In genomic region chr1:36080236-36080635, GRCh38 we compare ENCODE assay signal across 16 cellular contexts. TPM values are rescaled to one million over a fixed set of nuclear protein-coding genes. Genes with fewer than 3 reads are reported as not detected.
DNase-seq lines count a peak whose midpoint lies in the region; ATAC-seq and TF ChIP-seq lines count a peak whose summit lies in the region.
"Had no signal": no experiment of that assay in that cellular context is flagged by ENCODE, and none has a peak within 500 bp of the region (broad histone marks: within the 10 kb centered on the region; RNA-seq: fewer than 3 reads in every experiment).

No MANE protein-coding gene starts in this region.

- H3K79me1 ChIP-seq in IMR-90 (ENCODE audit: low read depth in 1 of 2, low read length in 2 of 2) (no peaks in the 10 kb centered on the region), trophoblast cell (ENCODE audit: low read length) (peaks cover 2% of the 10 kb centered on the region)

- H2BK120ac ChIP-seq in IMR-90 (ENCODE audit: low read depth, low read length) (no peak overlapping the region), trophoblast cell (ENCODE audit: insufficient read depth, low read length, poor library complexity) (no peak overlapping the region)

- H3K79me2 ChIP-seq in PC-9 (ENCODE audit: low read depth) (no peaks in the 10 kb centered on the region), trophoblast cell (ENCODE audit: control insufficient read depth, insufficient read depth, low read length, poor library complexity) (no peaks in the 10 kb centered on the region)

- no peak overlapping the region for H2BK5ac ChIP-seq in IMR-90 (ENCODE audit: low read depth, low read length, poor library complexity, severe bottlenecking)
- H2BK5ac ChIP-seq in trophoblast cell (ENCODE audit: low read depth, low read length, poor library complexity), result no peak overlapping the region

- no TSS peak for BruUV-seq in IMR-90 (replicated peaks; lab: Mats Ljungman, UMichigan)
- BruUV-seq in PC-9 (replicated peaks; lab: Mats Ljungman, UMichigan), result TSS peak; percentile 36

- H2BK20ac ChIP-seq in IMR-90 (ENCODE audit: low read depth, low read length), result no peak overlapping the region

- H3K4ac ChIP-seq in IMR-90 (ENCODE audit: low read depth, low read length) (no peak overlapping the region), trophoblast cell (ENCODE audit: low read depth, low read length) (no peak overlapping the region)

- H3K18ac ChIP-seq in IMR-90 (ENCODE audit: low read depth, low read length) (no peak overlapping the region), trophoblast cell (ENCODE audit: low read length) (no peak overlapping the region)

- dilution Hi-C loops in IMR-90 (cut with HindIII; ENCODE audit: low sequenced_read_pairs, unreplicated experiment), result no loop called here

- H3K27me3 ChIP-seq in IMR-90 (ENCODE audit: control insufficient read depth, insufficient read depth, low read length), result no peaks in the 10 kb centered on the region; the same call in 1 of the 2 replicates
- no peaks in the 10 kb centered on the region for H3K27me3 ChIP-seq in PC-9 (ENCODE audit: insufficient read depth, low read depth)
- peaks cover 0 to 25% (median 3%) of the 10 kb centered on the region in 4 donors for H3K27me3 ChIP-seq in esophagus muscularis mucosa
- H3K27me3 ChIP-seq in trophoblast cell (ENCODE audit: insufficient read depth, low read length), result no peaks in the 10 kb centered on the region
- H3K27me3 ChIP-seq in transverse colon, result peaks cover 17% of the 10 kb centered on the region
- H3K27me3 ChIP-seq: BE2C had no signal

- H4K20me1 ChIP-seq in IMR-90 (ENCODE audit: insufficient read depth, low read length) (no peaks in the 10 kb centered on the region), PC-9 (ENCODE audit: insufficient read depth) (no peaks in the 10 kb centered on the region)

- H3K9ac ChIP-seq in IMR-90 (ENCODE audit: low read depth, low read length) (no peak overlapping the region), trophoblast cell (ENCODE audit: low read length) (no peak overlapping the region)

- DNase-seq in IMR-90, result peak; percentile 16
- no peak for DNase-seq in PC-9
- peak; percentile 24 for DNase-seq in esophagus muscularis mucosa (ENCODE audit: extremely low spot score)
- peak; percentile 30 to 66 for DNase-seq in trophoblast cell
- DNase-seq in transverse colon, result no peak
- no peak for DNase-seq in lower leg skin (ENCODE audit: low spot score in 2 of 2)
- DNase-seq: BE2C; CD4-positive, alpha-beta memory T cell; DMS79; H9 had no signal

- H2AFZ ChIP-seq in IMR-90 (replicated peaks; ENCODE audit: low read length, poor library complexity) (no peak overlapping the region), PC-9 (peak overlapping the region; percentile 2; the same call in 1 of the 2 replicates), trophoblast cell (ENCODE audit: insufficient read depth, low read length, poor library complexity) (no peak overlapping the region)
- H2AFZ ChIP-seq: GM23338 had no signal

- no peaks in the 10 kb centered on the region for H3K36me3 ChIP-seq in IMR-90 (ENCODE audit: control insufficient read depth, insufficient read depth, low read length)
- H3K36me3 ChIP-seq in PC-9 (ENCODE audit: low read depth), result no peaks in the 10 kb centered on the region
- no peaks in the 10 kb centered on the region for H3K36me3 ChIP-seq in esophagus muscularis mucosa
- H3K36me3 ChIP-seq in trophoblast cell (ENCODE audit: control insufficient read depth in 1 of 2, insufficient read depth in 2 of 2, low read length in 2 of 2), result no peaks in the 10 kb centered on the region
- H3K36me3 ChIP-seq in transverse colon, result no peaks in the 10 kb centered on the region
- H3K36me3 ChIP-seq: BE2C had no signal

- ATAC-seq in IMR-90 (ENCODE audit: low read depth) (peak; percentile 22; the same call in 1 of the 2 replicates), HG03571 (IDR thresholded peaks at IDR 0.05; ENCODE audit: unreplicated experiment) (no peak)
- ATAC-seq: GM12878, GM23338, HepG2 had no signal

- in situ Hi-C loops in IMR-90 (cut with MboI; ENCODE audit: low sequenced_read_pairs), result no loop called here
- in situ Hi-C loops in transverse colon (cut with MboI; ENCODE audit: low pct_ligation_motif_present in 1 of 4, low pct_unique_long_range_greater_than_20kb in 1 of 4, low sequenced_read_pairs in 3 of 4), result no loop called here

- H4K12ac ChIP-seq in trophoblast cell (ENCODE audit: low read depth, low read length), result no peak overlapping the region

- H2AK5ac ChIP-seq in IMR-90 (ENCODE audit: low read depth, low read length) (no peak overlapping the region), trophoblast cell (ENCODE audit: low read length) (no peak overlapping the region)

- CTCF ChIA-PET in IMR-90 (lab: Yijun Ruan, JAX) (interaction anchor here (0.6 kb wide), 1 partner anchor 55 kb away, joined by 4 read pairs; no protein-coding TSS in a partner anchor), PC-9 (lab: Charles Lee) (interaction anchor here (0.6 kb wide), 1 partner anchor 69 kb away, joined by 6 read pairs; the partner anchor contains the start of gene TRAPPC3)

- no peak overlapping the region for H3K14ac ChIP-seq in IMR-90 (replicated peaks; ENCODE audit: low read depth, low read length)
- H3K14ac ChIP-seq in trophoblast cell (ENCODE audit: low read length), result no peak overlapping the region

- H3K56ac ChIP-seq in IMR-90 (ENCODE audit: extremely low read depth, insufficient read depth, low read length), result no peak overlapping the region

- no peak for TF ChIP-seq RAD21 in IMR-90 (IDR thresholded peaks at IDR 0.05; ENCODE audit: low read length)

- no peak overlapping the region for H3K23ac ChIP-seq in IMR-90 (ENCODE audit: low read depth, low read length)
- H3K23ac ChIP-seq in trophoblast cell (ENCODE audit: low read length), result no peak overlapping the region

- H3K9me2 ChIP-seq in PC-9 (ENCODE audit: insufficient read depth), result no peaks in the 10 kb centered on the region

- POLR2A ChIA-PET in IMR-90 (lab: Charles Lee; ENCODE audit: unreplicated experiment), result interaction anchor here (0.6 kb wide), 1 partner anchor 8 kb away, joined by 3 read pairs; no protein-coding TSS in a partner anchor
- POLR2A ChIA-PET in PC-9 (lab: Charles Lee; ENCODE audit: unreplicated experiment), result no interaction called here

- intact Hi-C loops in IMR-90 (cut with micrococcal nuclease), result loop anchor here (10.0 kb wide), 1 partner anchor 145 kb away; the partner anchor contains the start of gene AGO3
- intact Hi-C loops in PC-9 (cut with micrococcal nuclease; ENCODE audit: unreplicated experiment), result no loop called here
- intact Hi-C loops in esophagus muscularis mucosa (cut with DNase I), result no loop called here
- intact Hi-C loops in transverse colon (cut with DNase I; ENCODE audit: low total_unique reads), result no loop called here
- intact Hi-C loops in lower leg skin (cut with DNase I; ENCODE audit: low total_unique reads), result no loop called here

- no CpG with 5 or more reads among the region's 3 CpGs for WGBS in IMR-90 (ENCODE audit: extremely low coverage in 2 of 2, insufficient read length in 1 of 2), 2 experiments
- 46% methylated on average over 3 of the region's 3 CpGs for WGBS in esophagus muscularis mucosa
- no CpG with 5 or more reads among the region's 3 CpGs for WGBS in trophoblast cell (ENCODE audit: extremely low coverage, insufficient coverage, insufficient read length)
- WGBS in transverse colon (ENCODE audit: low coverage in 1 of 2), 2 donors, result 58 to 67% methylated on average over 3 of the region's 3 CpGs
- 40 to 50% methylated on average over 3 of the region's 3 CpGs for WGBS in lower leg skin, 2 donors

- no peak overlapping the region for H2BK12ac ChIP-seq in trophoblast cell (ENCODE audit: low read length)

- H4K5ac ChIP-seq in IMR-90 (ENCODE audit: low read depth, low read length), result no peak overlapping the region

- H3K4me2 ChIP-seq in IMR-90 (ENCODE audit: low read depth, low read length) (peak overlapping the region; percentile 66; the same call in 1 of the 2 replicates), PC-9 (peak overlapping the region; percentile 41), trophoblast cell (ENCODE audit: low read length) (no peak overlapping the region)
- H3K4me2 ChIP-seq: GM23338 had no signal

- H3K9me3 ChIP-seq in IMR-90 (ENCODE audit: control insufficient read depth, insufficient read depth, low read length), result no peaks in the 10 kb centered on the region
- H3K9me3 ChIP-seq in PC-9 (ENCODE audit: insufficient read depth, low read depth), result no peaks in the 10 kb centered on the region
- no peaks in the 10 kb centered on the region for H3K9me3 ChIP-seq in esophagus muscularis mucosa
- H3K9me3 ChIP-seq in trophoblast cell (ENCODE audit: insufficient read depth, low read depth, low read length), result no peaks in the 10 kb centered on the region
- no peaks in the 10 kb centered on the region for H3K9me3 ChIP-seq in transverse colon
- H3K9me3 ChIP-seq: BE2C had no signal

- H3K4me1 ChIP-seq in IMR-90 (ENCODE audit: control insufficient read depth, insufficient read depth, low read length), result no peaks in the 10 kb centered on the region
- H3K4me1 ChIP-seq in PC-9 (replicated peaks; ENCODE audit: insufficient read depth), result peaks cover 17% of the 10 kb centered on the region
- H3K4me1 ChIP-seq in esophagus muscularis mucosa, result peaks cover 11 to 17% (median 16%) of the 10 kb centered on the region in 4 donors
- peaks cover 0 to 4% of the 10 kb centered on the region in 2 experiments for H3K4me1 ChIP-seq in trophoblast cell (ENCODE audit: control insufficient read depth in 1 of 2, insufficient read depth in 2 of 2, low read length in 2 of 2)
- peaks cover 0 to 13% (median 9%) of the 10 kb centered on the region in 4 donors for H3K4me1 ChIP-seq in transverse colon
- H3K4me1 ChIP-seq: BE2C had no signal

- H2AK9ac ChIP-seq in IMR-90 (replicated peaks; ENCODE audit: low read depth, low read length, poor library complexity), result no peak overlapping the region

- H3K9me1 ChIP-seq in IMR-90 (ENCODE audit: insufficient read depth, low read length), result peaks cover 3% of the 10 kb centered on the region; the same call in 1 of the 2 replicates

- H4K8ac ChIP-seq in IMR-90 (ENCODE audit: low read depth in 2 of 2, low read length in 2 of 2) (no peak overlapping the region), trophoblast cell (ENCODE audit: low read depth, low read length) (no peak overlapping the region)

- H4K91ac ChIP-seq in IMR-90 (ENCODE audit: insufficient read depth, low read depth, low read length) (no peak overlapping the region), trophoblast cell (ENCODE audit: low read depth, low read length) (no peak overlapping the region)

- TF ChIP-seq EP300 in esophagus muscularis mucosa (IDR thresholded peaks at IDR 0.05), result no peak
- no peak for TF ChIP-seq EP300 in transverse colon (IDR thresholded peaks at IDR 0.05; ENCODE audit: low read depth)

- TF ChIP-seq CTCF in IMR-90 (conservative IDR thresholded peaks at IDR 0.05; ENCODE audit: low read depth, low read length) (no peak), PC-9 (conservative IDR thresholded peaks at IDR 0.05) (no peak), esophagus muscularis mucosa (IDR thresholded peaks at IDR 0.05) (no peak), transverse colon (IDR thresholded peaks at IDR 0.05) (no peak), lower leg skin (IDR thresholded peaks at IDR 0.05) (no peak)

- H3F3A ChIP-seq in PC-9 (ENCODE audit: insufficient read depth, low read depth), result peaks cover 18% of the 10 kb centered on the region; the same call in 1 of the 2 replicates

- H3K27ac ChIP-seq in IMR-90 (ENCODE audit: insufficient read depth, low read length) (no peak overlapping the region), PC-9 (peak overlapping the region; percentile 53), esophagus muscularis mucosa (replicated peaks in 1 of 4) (no peak overlapping the region), trophoblast cell (ENCODE audit: low read depth, low read length) (no peak overlapping the region), transverse colon (no peak overlapping the region)
- H3K27ac ChIP-seq: C4-2B had no signal

- H2BK15ac ChIP-seq in IMR-90 (ENCODE audit: low read depth, low read length), result no peak overlapping the region

- H3K4me3 ChIP-seq in IMR-90 (ENCODE audit: insufficient read depth, low read depth, low read length) (no peak overlapping the region), PC-9 (no peak overlapping the region), esophagus muscularis mucosa (no peak overlapping the region), trophoblast cell (ENCODE audit: low read depth, low read length) (no peak overlapping the region), transverse colon (no peak overlapping the region), lower leg skin (ENCODE audit: low read depth, poor library complexity, severe bottlenecking) (no peak overlapping the region)
- H3K4me3 ChIP-seq: GM12878, GM23338 had no signal

- TF ChIP-seq POLR2A in IMR-90 (IDR thresholded peaks at IDR 0.05; ENCODE audit: low read depth, low read length), result no peak
- TF ChIP-seq POLR2A in esophagus muscularis mucosa (IDR thresholded peaks at IDR 0.05; ENCODE audit: low read depth), result no peak
- TF ChIP-seq POLR2A in transverse colon (IDR thresholded peaks at IDR 0.05), result no peak
- no peak for TF ChIP-seq POLR2A in lower leg skin (IDR thresholded peaks at IDR 0.05)

RNA-seq across cellular contexts. Expression of gene TEKT2, which starts 3.7 kb away (rescaled TPM):
- total RNA-seq in IMR-90 (2012; rRNA removed) (0.18 TPM in 1 of 2 replicates, not detected in the other), PC-9 (2021) (1.1 TPM in 1 of 2 replicates, not detected in the other), esophagus muscularis mucosa (under 1 TPM in 1 of 4 donors, not detected in 3; 0.83 TPM), transverse colon (not detected), lower leg skin (under 1 TPM in 1 of 4 donors, not detected in 3; 0.38 TPM)
- polyA plus RNA-seq in IMR-90 (2012; rRNA removed), result 0.14 TPM in 1 of 2 replicates, not detected in the other
- 0.05 TPM in 1 of 2 replicates, not detected in the other for polyA plus RNA-seq in IMR-90 (2012; cell fraction: cytosol; rRNA removed)
- polyA plus RNA-seq in IMR-90 (2012; cell fraction: nucleus; rRNA removed; ENCODE audit: low replicate concordance), result 0.44 and 0.58 TPM in 2 replicates
- 0.36 and 0.49 TPM in 2 replicates for polyA plus RNA-seq in trophoblast cell (2013)
- total RNA-seq: CD4-positive, alpha-beta memory T cell; G401; GM12878 had no signal
- polyA plus RNA-seq: CD4-positive, alpha-beta memory T cell had no signal

RNA-seq across cellular contexts. Expression of gene ADPRS, which starts 8.5 kb away (rescaled TPM):
- total RNA-seq in IMR-90 (2012; rRNA removed), result 27.2 and 31.0 TPM in 2 replicates
- polyA plus RNA-seq in IMR-90 (2012; rRNA removed), result 37.1 and 37.2 TPM in 2 replicates
- 47.8 and 52.4 TPM in 2 replicates for polyA plus RNA-seq in IMR-90 (2012; cell fraction: cytosol; rRNA removed)
- 22.4 and 39.5 TPM in 2 replicates for polyA plus RNA-seq in IMR-90 (2012; cell fraction: nucleus; rRNA removed; ENCODE audit: low replicate concordance)
- total RNA-seq in PC-9 (2021), result 30.0 and 43.1 TPM in 2 replicates
- total RNA-seq in esophagus muscularis mucosa, result 10 to 100 TPM; 23.3 to 45.8 (median 40.8) TPM
- polyA plus RNA-seq in trophoblast cell (2013), result 14.7 and 16.2 TPM in 2 replicates
- total RNA-seq in transverse colon, result 10 to 100 TPM; 18.3 to 41.8 (median 28.6) TPM
- total RNA-seq in lower leg skin, result 100 to 1,000 TPM in 1 of 4 donors, 10 to 100 TPM in 3; 54.5 to 119 (median 71.2) TPM

RNA-seq across cellular contexts. Expression of gene COL8A2, which starts 44.8 kb away (rescaled TPM):
- total RNA-seq in IMR-90 (2012; rRNA removed) (0.54 and 0.56 TPM in 2 replicates), PC-9 (2021) (0.20 and 0.28 TPM in 2 replicates), esophagus muscularis mucosa (10 to 100 TPM; 20.7 to 57.4 (median 34.7) TPM), transverse colon (1 to 10 TPM; 1.2 to 5.4 (median 1.7) TPM), lower leg skin (1 to 10 TPM; 4.8 to 9.8 (median 7.6) TPM)
- 0.83 and 1.1 TPM in 2 replicates for polyA plus RNA-seq in IMR-90 (2012; rRNA removed)
- polyA plus RNA-seq in IMR-90 (2012; cell fraction: cytosol; rRNA removed), result 0.82 and 1.6 TPM in 2 replicates
- polyA plus RNA-seq in IMR-90 (2012; cell fraction: nucleus; rRNA removed; ENCODE audit: low replicate concordance), result 0.79 and 0.88 TPM in 2 replicates
- 0.25 and 0.27 TPM in 2 replicates for polyA plus RNA-seq in trophoblast cell (2013)
- total RNA-seq: GM12878 had no signal
- polyA plus RNA-seq: CD4-positive, alpha-beta memory T cell had no signal

Comparison
In these comparisons a context has a peak if more than half of its experiments do, and no peak if none do; other contexts are left out.
1. DNase-seq: peak in IMR-90 (single experiment), esophagus muscularis mucosa (single experiment) and trophoblast cell (2 of 2); none in PC-9 (0 of 2), transverse colon (single experiment) and lower leg skin (0 of 2).